ENCODE assay signal across 24 cellular contexts in genomic region chr18:74946646-74947045, GRCh38.
DNase-seq lines count a peak whose midpoint lies in the region; ATAC-seq and TF ChIP-seq lines count a peak whose summit lies in the region.
"Had no signal": no experiment of that assay in that cellular context is flagged by ENCODE, and none has a peak within 500 bp of the region (broad histone marks: within the 10 kb centered on the region; RNA-seq: fewer than 3 reads in every experiment).

No MANE protein-coding gene starts in this region.

- no peaks in the 10 kb centered on the region for H3K79me2 ChIP-seq in ACC112 (ENCODE audit: control insufficient read depth, insufficient read depth, low read length, unreplicated experiment)
- H3K79me2 ChIP-seq in PC-3 (ENCODE audit: low read length): no peaks in the 10 kb centered on the region
- no peaks in the 10 kb centered on the region for H3K79me2 ChIP-seq in osteoblast (ENCODE audit: insufficient read depth, low read length)

- H3K4me2 ChIP-seq in PC-3 (ENCODE audit: low read length): peak overlapping the region; percentile 83
- H3K4me2 ChIP-seq in osteoblast (ENCODE audit: insufficient read depth, low read length): no peak overlapping the region
- H3K4me2 ChIP-seq: KMS-11, PC-9 had no signal

- H3K4me3 ChIP-seq in ACC112 (ENCODE audit: low read depth, low read length) (no peak overlapping the region), PC-3 (ENCODE audit: low read length) (no peak overlapping the region), brain microvascular endothelial cell (ENCODE audit: low read depth, low read length) (no peak overlapping the region), osteoblast (ENCODE audit: insufficient read depth, low read length) (no peak overlapping the region)
- H3K4me3 ChIP-seq: GM12878, GM23338, MG63, PC-9 had no signal

- TF ChIP-seq CTCF in PC-3 (conservative IDR thresholded peaks at IDR 0.05; ENCODE audit: low read depth, low read length): no peak
- no peak for TF ChIP-seq CTCF in brain microvascular endothelial cell (IDR thresholded peaks at IDR 0.05; ENCODE audit: low read depth, low read length, missing control alignments)
- TF ChIP-seq CTCF in osteoblast (IDR thresholded peaks at IDR 0.05; ENCODE audit: extremely low read depth, low read depth, low read length): no peak
- TF ChIP-seq CTCF in mesothelial cell of epicardium (IDR thresholded peaks at IDR 0.05; ENCODE audit: unreplicated experiment): no peak

- H3K36me3 Mint-ChIP-seq in T-helper 17 cell (ENCODE audit: low read depth): no peaks in the 10 kb centered on the region
- H3K36me3 Mint-ChIP-seq in mesothelial cell of epicardium: no peaks in the 10 kb centered on the region
- H3K36me3 Mint-ChIP-seq: CD4-positive, CD25-positive, alpha-beta regulatory T cell had no signal

- H3K9ac ChIP-seq in PC-3 (ENCODE audit: low read length): 0 out of 2 replicates have a peak overlapping the region, but pooled peaks have one; percentile 0
- H3K9ac ChIP-seq: KMS-11 had no signal

- H3K4me1 ChIP-seq in ACC112 (ENCODE audit: control insufficient read depth, insufficient read depth, low read length, unreplicated experiment): peaks cover 43% of the 10 kb centered on the region
- peaks cover 63% of the 10 kb centered on the region for H3K4me1 ChIP-seq in PC-3 (ENCODE audit: insufficient read depth, low read length)
- peaks cover 26% of the 10 kb centered on the region for H3K4me1 ChIP-seq in osteoblast (ENCODE audit: insufficient read depth, low read length)
- H3K4me1 ChIP-seq: BE2C had no signal

- H3K27ac Mint-ChIP-seq in T-helper 17 cell: no peak overlapping the region
- H3K27ac Mint-ChIP-seq in mesothelial cell of epicardium: no peak overlapping the region
- H3K27ac Mint-ChIP-seq: CD4-positive, CD25-positive, alpha-beta regulatory T cell had no signal

- peaks cover 32% of the 10 kb centered on the region for H3K4me1 Mint-ChIP-seq in T-helper 17 cell
- no peaks in the 10 kb centered on the region for H3K4me1 Mint-ChIP-seq in mesothelial cell of epicardium

- DNase-seq in PC-3 (peak; percentile 54), brain microvascular endothelial cell (peak; percentile 25), osteoblast (ENCODE audit: insufficient read length, low spot score, missing footprints) (no peak), T-helper 17 cell (no peak), mucosa of gallbladder (ENCODE audit: low spot score) (no peak), mesothelial cell of epicardium (ENCODE audit: low spot score in 2 of 2, unreplicated experiment in 2 of 2) (no peak)
- no peak for DNase-seq in stimulated activated CD4-positive, alpha-beta T cell treated with anti-CD3 and anti-CD28 coated beads, Interleukin-4, amount 100 ng/mL, for 1 hour
- DNase-seq: 8988T; BE2C; CD4-positive, CD25-positive, alpha-beta regulatory T cell; COR-L47; DMS 273 treated with DMSO at 0.1 percent for 48 hours; MG63; NCI-H1048; NCI-H1436; NCI-H1930; NCI-H226; NCI-H524; PC-9 had no signal

- CTCF ChIA-PET in PC-3 (lab: Charles Lee): interaction anchor here (0.6 kb wide), 1 partner anchor 396 kb away, joined by 7 read pairs; no protein-coding TSS in a partner anchor

- in situ Hi-C loops in brain microvascular endothelial cell (cut with HindIII; ENCODE audit: low pct_ligation_motif_present, low sequenced_read_pairs): no loop called here

- H3K27ac ChIP-seq in ACC112 (ENCODE audit: low read depth, low read length) (peak overlapping the region; percentile 56), PC-3 (ENCODE audit: low read length) (peak overlapping the region; percentile 66), brain microvascular endothelial cell (peak overlapping the region; percentile 88), osteoblast (ENCODE audit: low read depth, low read length) (peak overlapping the region; percentile 45)
- H3K27ac ChIP-seq: KMS-11, PC-9 had no signal

- H3K27me3 Mint-ChIP-seq in T-helper 17 cell: no peaks in the 10 kb centered on the region
- H3K27me3 Mint-ChIP-seq in mesothelial cell of epicardium (ENCODE audit: low read depth): no peaks in the 10 kb centered on the region
- H3K27me3 Mint-ChIP-seq: CD4-positive, CD25-positive, alpha-beta regulatory T cell had no signal

- intact Hi-C loops in PC-3 (cut with micrococcal nuclease): loop anchor here (5.0 kb wide), 1 partner anchor 139 kb away; no protein-coding TSS in a partner anchor

- ATAC-seq in PC-3 (no peak), T-helper 17 cell (no peak)
- ATAC-seq: HCT116 had no signal

- POLR2A ChIA-PET in PC-3 (lab: Charles Lee; ENCODE audit: unreplicated experiment): interaction anchor here (0.5 to 0.7 kb wide), 3 partner anchors 49 to 262 kb away, joined by 3 to 4 read pairs (median 4); partner anchors contain the start of gene PTGR3

- no peaks in the 10 kb centered on the region for H3F3A ChIP-seq in PC-3 (ENCODE audit: low read length, unreplicated experiment)

- no peaks in the 10 kb centered on the region for H3K9me2 ChIP-seq in PC-3 (replicated peaks; ENCODE audit: low read length)

- H4K20me1 ChIP-seq in PC-3 (ENCODE audit: low read length) (no peaks in the 10 kb centered on the region), osteoblast (ENCODE audit: insufficient read depth, low read length) (no peaks in the 10 kb centered on the region)

- H2AFZ ChIP-seq in ACC112 (ENCODE audit: low read length, unreplicated experiment) (no peak overlapping the region), PC-3 (ENCODE audit: low read length) (no peak overlapping the region), osteoblast (ENCODE audit: low read length) (no peak overlapping the region)
- H2AFZ ChIP-seq: PC-9 had no signal

- H3K36me3 ChIP-seq in ACC112 (ENCODE audit: insufficient read depth, low read length) (no peaks in the 10 kb centered on the region), PC-3 (ENCODE audit: low read depth, low read length) (no peaks in the 10 kb centered on the region), brain microvascular endothelial cell (replicated peaks) (no peaks in the 10 kb centered on the region), osteoblast (ENCODE audit: insufficient read depth, low read length) (no peaks in the 10 kb centered on the region)
- H3K36me3 ChIP-seq: BE2C, MG63 had no signal

- H3K9me3 ChIP-seq in PC-3 (ENCODE audit: low read length) (no peaks in the 10 kb centered on the region), osteoblast (ENCODE audit: low read depth, low read length) (no peaks in the 10 kb centered on the region), T-helper 17 cell (ENCODE audit: control insufficient read depth, low read length, poor library complexity, severe bottlenecking) (no peaks in the 10 kb centered on the region)
- H3K9me3 ChIP-seq: BE2C, MG63 had no signal

- H3K4me3 Mint-ChIP-seq in T-helper 17 cell (no peak overlapping the region), mesothelial cell of epicardium (no peak overlapping the region)
- H3K4me3 Mint-ChIP-seq: CD4-positive, CD25-positive, alpha-beta regulatory T cell; GM23338 had no signal

- H3K27me3 ChIP-seq in ACC112 (ENCODE audit: insufficient read depth, low read length) (no peaks in the 10 kb centered on the region), PC-3 (ENCODE audit: low read length) (no peaks in the 10 kb centered on the region), brain microvascular endothelial cell (replicated peaks) (no peaks in the 10 kb centered on the region), osteoblast (ENCODE audit: insufficient read depth, low read length) (no peaks in the 10 kb centered on the region)
- H3K27me3 ChIP-seq: BE2C, MG63 had no signal

- no peaks in the 10 kb centered on the region for H3K9me3 Mint-ChIP-seq in mesothelial cell of epicardium
- H3K9me3 Mint-ChIP-seq: CD4-positive, CD25-positive, alpha-beta regulatory T cell; GM23338 had no signal

- BruUV-seq in PC-3 (replicated peaks; lab: Mats Ljungman, UMichigan): no TSS peak

Comparison
In these comparisons a context has a peak if more than half of its experiments do, and no peak if none do; other contexts are left out.
1. DNase-seq: peak in PC-3 (single experiment) and brain microvascular endothelial cell (single experiment); none in osteoblast (single experiment), T-helper 17 cell (0 of 3), mucosa of gallbladder (single experiment), mesothelial cell of epicardium (0 of 2) and stimulated activated CD4-positive, alpha-beta T cell treated with anti-CD3 and anti-CD28 coated beads, Interleukin-4, amount 100 ng/mL, for 1 hour (single experiment).
2. Peak in every context shown above with its lines, with median percentiles within 50 percentile points of each other: H3K27ac ChIP-seq.